10 cellular contexts compared by ENCODE assay signal in the genomic region with DNA sequence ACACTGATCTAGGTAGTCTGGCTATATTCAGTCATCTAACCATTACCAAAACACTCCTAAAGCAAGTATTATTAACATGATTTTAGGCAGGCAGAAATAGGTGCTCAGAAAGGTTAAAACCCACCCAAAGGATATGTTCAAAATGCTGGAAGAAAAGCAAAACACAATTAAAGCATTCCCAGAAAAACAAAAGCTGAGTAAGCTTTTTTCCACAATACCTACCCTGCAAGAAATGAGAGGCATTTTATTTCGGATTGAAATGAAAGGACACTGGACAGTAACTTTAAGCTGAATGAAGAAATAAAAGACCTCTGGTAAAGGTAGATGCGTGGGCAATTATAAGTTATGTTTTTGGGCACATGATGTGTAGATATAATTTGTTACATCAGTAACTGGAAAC. TPM values are rescaled to one million over a fixed set of nuclear protein-coding genes. Genes with fewer than 3 reads are reported as not detected.
"Had no signal": no experiment of that assay in that cellular context is flagged by ENCODE, and none has a peak within 500 bp of the region (broad histone marks: within the 10 kb centered on the region; RNA-seq: fewer than 3 reads in every experiment).

No MANE protein-coding gene starts in this region.

- H3K27ac Mint-ChIP-seq: GM23338, HFFc6 had no signal

- H3K4me3 Mint-ChIP-seq: GM23338, HFFc6 had no signal

- H3K4me3 ChIP-seq: GM23338, HAP-1 had no signal

- H3K4me1 Mint-ChIP-seq: GM23338 had no signal

- H3K9me3 ChIP-seq: HAP-1 had no signal

- H3K27ac ChIP-seq: KMS-11 had no signal

- H3K9ac ChIP-seq: KMS-11 had no signal

- H3K36me3 ChIP-seq: HAP-1 had no signal

- DNase-seq: H7, HFFc6, KBM-7 had no signal

- H3K9me3 Mint-ChIP-seq: GM23338 had no signal

- ATAC-seq: GM23338, HCT116 had no signal

- H3K4me2 ChIP-seq: GM23338, KMS-11 had no signal

- H2AFZ ChIP-seq: GM23338 had no signal

- FAIRE-seq: HTR-8/SVneo had no signal

RNA-seq across cellular contexts. Expression of a gene that starts 8.2 kb away (rescaled TPM):
- total RNA-seq: GM23338, H7, HFFc6 had no signal
- polyA plus RNA-seq: GM23338 had no signal

RNA-seq across cellular contexts. Expression of a gene that starts 21.8 kb away (rescaled TPM):
- total RNA-seq: GM23338, H4, H7, HFFc6, HT-29 had no signal

RNA-seq across cellular contexts. Expression of a gene that starts 51.6 kb away (rescaled TPM):
- total RNA-seq: GM23338, H4, H7, HFFc6, HT-29 had no signal
- polyA plus RNA-seq: GM23338 had no signal
